Comparison of ENCODE assay signal across 21 cellular contexts in the genomic region with DNA sequence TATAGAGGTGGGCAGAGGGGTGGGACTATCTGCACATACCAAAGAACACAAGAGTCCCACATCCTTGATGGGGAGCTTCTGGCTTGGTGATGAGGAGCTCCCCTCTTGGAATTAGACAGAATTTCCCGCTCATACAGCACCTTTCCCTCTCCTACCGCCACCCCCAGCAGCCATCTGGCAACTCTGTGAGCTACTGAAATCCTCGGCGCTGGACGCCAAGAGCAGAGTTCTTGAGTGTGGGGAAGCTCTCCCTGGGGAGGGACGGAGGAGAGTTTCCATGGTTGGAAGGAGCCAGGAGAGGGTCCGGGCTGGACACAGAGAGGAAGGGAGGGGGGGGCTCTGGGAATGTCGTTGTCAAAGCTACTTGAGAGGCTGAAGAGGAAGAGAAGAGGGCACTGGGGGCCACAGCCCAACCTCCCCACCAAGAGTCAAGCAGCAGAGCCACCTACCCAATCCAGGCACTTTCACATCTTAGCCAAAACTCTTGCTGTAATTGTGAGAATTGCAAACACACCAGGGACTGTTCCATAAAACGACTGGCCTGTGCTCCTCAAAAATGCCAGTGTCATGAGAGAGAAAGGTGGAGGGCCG.
DNase-seq lines count a peak whose midpoint lies in the region; ATAC-seq and TF ChIP-seq lines count a peak whose summit lies in the region.
"Had no signal": no experiment of that assay in that cellular context is flagged by ENCODE, and none has a peak within 500 bp of the region (broad histone marks: within the 10 kb centered on the region; RNA-seq: fewer than 3 reads in every experiment).

No MANE protein-coding gene starts in this region.

- RAD21 ChIA-PET in HCT116 (lab: Charles Lee; ENCODE audit: low non-redundant PET in 1 of 2, low total read pairs in 2 of 2, uncharacterized antibody in 2 of 2, unreplicated experiment in 2 of 2): interaction anchor here in 1 of 2 experiments (1.0 kb wide), 1 partner anchor 318 kb away, joined by 3 read pairs; no protein-coding TSS in a partner anchor

- POLR2A ChIA-PET in HCT116 (lab: Charles Lee): no interaction called here

- H3K9me2 ChIP-seq in HCT116 (ENCODE audit: insufficient read depth): no peaks in the 10 kb centered on the region

- no peak overlapping the region for H2AFZ ChIP-seq in HCT116 (ENCODE audit: low read depth, low read length, poor library complexity, severe bottlenecking)

- no peaks in the 10 kb centered on the region for H3K79me2 ChIP-seq in HCT116 (ENCODE audit: insufficient read depth, low read length)

- H4K20me1 ChIP-seq in HCT116 (ENCODE audit: insufficient read depth): no peaks in the 10 kb centered on the region

- no peak for TF ChIP-seq RAD21 in HCT116 (IDR thresholded peaks at IDR 0.05; ENCODE audit: low read depth)

- no peaks in the 10 kb centered on the region for H3K36me3 ChIP-seq in HCT116 (ENCODE audit: control insufficient read depth in 1 of 2, insufficient read depth in 2 of 2, low read length in 2 of 2)
- H3K36me3 ChIP-seq in WERI-Rb-1: no peaks in the 10 kb centered on the region
- H3K36me3 ChIP-seq in esophagus squamous epithelium: peaks cover 0 to 60% (median 19%) of the 10 kb centered on the region in 3 donors
- peaks cover 0 to 4% of the 10 kb centered on the region in 2 donors for H3K36me3 ChIP-seq in stomach smooth muscle (ENCODE audit: control insufficient read depth in 2 of 2, insufficient read depth in 2 of 2, low read length in 2 of 2)

- TF ChIP-seq POLR2A in HCT116 (IDR thresholded peaks at IDR 0.05; ENCODE audit: borderline replicate concordance, extremely low read depth, insufficient read depth, insufficient read length) (no peak), esophagus squamous epithelium (IDR thresholded peaks at IDR 0.05) (no peak)

- intact Hi-C loops in HCT116 (cut with micrococcal nuclease) (no loop called here), esophagus squamous epithelium (cut with DNase I) (no loop called here)

- H3K4me1 ChIP-seq in HCT116 (ENCODE audit: control insufficient read depth in 1 of 2, insufficient read depth in 2 of 2, low read length in 2 of 2): peaks cover 23 to 38% of the 10 kb centered on the region in 2 experiments
- peaks cover 7 to 72% (median 26%) of the 10 kb centered on the region in 3 donors for H3K4me1 ChIP-seq in esophagus squamous epithelium
- peaks cover 96% of the 10 kb centered on the region for H3K4me1 ChIP-seq in stomach smooth muscle (ENCODE audit: control insufficient read depth, insufficient read depth, low read length)

- peak overlapping the region; percentile 38; the same call in 1 of the 2 replicates for H3K9ac ChIP-seq in HCT116 (ENCODE audit: low read length)
- peak overlapping the region in 1 of 2 donors; percentile 29 for H3K9ac ChIP-seq in stomach smooth muscle (ENCODE audit: low read length in 2 of 2)

- H3K9me3 ChIP-seq in HCT116 (ENCODE audit: control insufficient read depth in 1 of 2, insufficient read depth in 1 of 2, low read depth in 1 of 2, low read length in 2 of 2): no peaks in the 10 kb centered on the region
- peaks cover 2% of the 10 kb centered on the region for H3K9me3 ChIP-seq in WERI-Rb-1 (ENCODE audit: severe bottlenecking)
- no peaks in the 10 kb centered on the region for H3K9me3 ChIP-seq in esophagus squamous epithelium
- no peaks in the 10 kb centered on the region for H3K9me3 ChIP-seq in stomach smooth muscle (ENCODE audit: control insufficient read depth in 2 of 2, low read length in 2 of 2)
- H3K9me3 ChIP-seq: body of pancreas, spleen, tibial nerve had no signal

- H3K4me3 ChIP-seq in HCT116 (replicated peaks in 1 of 2; ENCODE audit: low read depth in 1 of 2, low read length in 2 of 2) (no peak overlapping the region), WERI-Rb-1 (ENCODE audit: low read depth, low read length) (peak overlapping the region; percentile 16), esophagus squamous epithelium (no peak overlapping the region), stomach smooth muscle (ENCODE audit: low read length in 2 of 2) (no peak overlapping the region)
- H3K4me3 ChIP-seq: body of pancreas, spleen, tibial nerve had no signal

- H3K4me2 ChIP-seq in HCT116 (ENCODE audit: low read length): peak overlapping the region; percentile 72

- WGBS in esophagus squamous epithelium, 2 donors: 64 to 66% methylated on average over 3 of the region's 10 CpGs

- H3K27me3 ChIP-seq in HCT116 (ENCODE audit: insufficient read depth, low read length) (no peaks in the 10 kb centered on the region), WERI-Rb-1 (ENCODE audit: insufficient read depth, low read depth, severe bottlenecking) (no peaks in the 10 kb centered on the region), esophagus squamous epithelium (no peaks in the 10 kb centered on the region), stomach smooth muscle (ENCODE audit: control insufficient read depth in 1 of 2, insufficient read depth in 2 of 2, low read length in 2 of 2) (no peaks in the 10 kb centered on the region)
- H3K27me3 ChIP-seq: body of pancreas, spleen, tibial nerve had no signal

- ATAC-seq in HCT116 (no peak), omental fat pad (ENCODE audit: low FRiP score) (no peak), GM21360 (IDR thresholded peaks at IDR 0.05; ENCODE audit: unreplicated experiment) (no peak)
- ATAC-seq: body of pancreas, esophagus mucosa had no signal

- DNase-seq in HCT116 (ENCODE audit: low read depth, low spot score): no peak
- peak; percentile 95 for DNase-seq in WERI-Rb-1
- no peak for DNase-seq in esophagus squamous epithelium (lab: John Stamatoyannopoulos, UW)
- DNase-seq in effector CD8-positive, alpha-beta T cell (lab: John Stamatoyannopoulos, UW): no peak
- DNase-seq in NCI-H1694 (lab: John Stamatoyannopoulos, UW): no peak
- DNase-seq in omental fat pad (ENCODE audit: low spot score): no peak
- DNase-seq: activated CD4-positive, alpha-beta T cell treated with anti-CD3 and anti-CD28 coated beads for 4 hours; body of pancreas; EL; HCEC 1CT; mesendoderm; MM.1S; NCI-H1930; nephron progenitor cell; spleen; SW 1271 had no signal

- CTCF ChIA-PET in HCT116 (lab: Charles Lee): interaction anchor here (1.4 kb wide), 1 partner anchor 319 kb away, joined by 6 read pairs; no protein-coding TSS in a partner anchor

- no peak overlapping the region for H3K27ac ChIP-seq in HCT116 (ENCODE audit: low read depth, low read length)
- H3K27ac ChIP-seq in WERI-Rb-1: peak overlapping the region; percentile 95
- peak overlapping the region in 3 of 4 donors; percentile 59 to 77 (median 64) for H3K27ac ChIP-seq in esophagus squamous epithelium
- H3K27ac ChIP-seq in stomach smooth muscle (ENCODE audit: low read length): peak overlapping the region; percentile 99
- H3K27ac ChIP-seq: body of pancreas, HL-60 had no signal

- TF ChIP-seq CTCF in HCT116 (IDR thresholded peaks at IDR 0.05 in 2 of 3, conservative IDR thresholded peaks at IDR 0.05 in 1 of 3; ENCODE audit: borderline replicate concordance in 1 of 3, insufficient read depth in 1 of 3, low read depth in 2 of 3, low read length in 2 of 3) (no peak), WERI-Rb-1 (IDR thresholded peaks at IDR 0.05; ENCODE audit: low read depth, low read length) (no peak), esophagus squamous epithelium (IDR thresholded peaks at IDR 0.05) (no peak), omental fat pad (IDR thresholded peaks at IDR 0.05) (no peak)

- BruUV-seq in HCT116 (replicated peaks; lab: Mats Ljungman, UMichigan): no TSS peak

TF ChIP-seq in HCT116, 20 proteins besides CTCF, POLR2A, EP300 and RAD21:
- TF ChIP-seq CEBPB (IDR thresholded peaks at IDR 0.05; ENCODE audit: low read depth): no peak
- no peak for TF ChIP-seq SRF (IDR thresholded peaks at IDR 0.05; ENCODE audit: low read depth)
- TF ChIP-seq SIN3A (IDR thresholded peaks at IDR 0.05; ENCODE audit: low read depth): no peak
- no peak for TF ChIP-seq FOSL1 (IDR thresholded peaks at IDR 0.05; ENCODE audit: low read depth)
- TF ChIP-seq EZH2 (IDR thresholded peaks at IDR 0.05): no peak
- TF ChIP-seq EGR1 (IDR thresholded peaks at IDR 0.05; ENCODE audit: low read depth): no peak
- TF ChIP-seq, protein P1, sequence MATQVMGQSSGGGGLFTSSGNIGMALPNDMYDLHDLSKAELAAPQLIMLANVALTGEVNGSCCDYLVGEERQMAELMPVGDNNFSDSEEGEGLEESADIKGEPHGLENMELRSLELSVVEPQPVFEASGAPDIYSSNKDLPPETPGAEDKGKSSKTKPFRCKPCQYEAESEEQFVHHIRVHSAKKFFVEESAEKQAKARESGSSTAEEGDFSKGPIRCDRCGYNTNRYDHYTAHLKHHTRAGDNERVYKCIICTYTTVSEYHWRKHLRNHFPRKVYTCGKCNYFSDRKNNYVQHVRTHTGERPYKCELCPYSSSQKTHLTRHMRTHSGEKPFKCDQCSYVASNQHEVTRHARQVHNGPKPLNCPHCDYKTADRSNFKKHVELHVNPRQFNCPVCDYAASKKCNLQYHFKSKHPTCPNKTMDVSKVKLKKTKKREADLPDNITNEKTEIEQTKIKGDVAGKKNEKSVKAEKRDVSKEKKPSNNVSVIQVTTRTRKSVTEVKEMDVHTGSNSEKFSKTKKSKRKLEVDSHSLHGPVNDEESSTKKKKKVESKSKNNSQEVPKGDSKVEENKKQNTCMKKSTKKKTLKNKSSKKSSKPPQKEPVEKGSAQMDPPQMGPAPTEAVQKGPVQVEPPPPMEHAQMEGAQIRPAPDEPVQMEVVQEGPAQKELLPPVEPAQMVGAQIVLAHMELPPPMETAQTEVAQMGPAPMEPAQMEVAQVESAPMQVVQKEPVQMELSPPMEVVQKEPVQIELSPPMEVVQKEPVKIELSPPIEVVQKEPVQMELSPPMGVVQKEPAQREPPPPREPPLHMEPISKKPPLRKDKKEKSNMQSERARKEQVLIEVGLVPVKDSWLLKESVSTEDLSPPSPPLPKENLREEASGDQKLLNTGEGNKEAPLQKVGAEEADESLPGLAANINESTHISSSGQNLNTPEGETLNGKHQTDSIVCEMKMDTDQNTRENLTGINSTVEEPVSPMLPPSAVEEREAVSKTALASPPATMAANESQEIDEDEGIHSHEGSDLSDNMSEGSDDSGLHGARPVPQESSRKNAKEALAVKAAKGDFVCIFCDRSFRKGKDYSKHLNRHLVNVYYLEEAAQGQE (IDR thresholded peaks at IDR 0.05; ENCODE audit: low read depth): no peak
- TF ChIP-seq, protein P2, sequence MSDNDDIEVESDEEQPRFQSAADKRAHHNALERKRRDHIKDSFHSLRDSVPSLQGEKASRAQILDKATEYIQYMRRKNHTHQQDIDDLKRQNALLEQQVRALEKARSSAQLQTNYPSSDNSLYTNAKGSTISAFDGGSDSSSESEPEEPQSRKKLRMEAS (IDR thresholded peaks at IDR 0.05): no peak
- TF ChIP-seq ELF1 (IDR thresholded peaks at IDR 0.05; ENCODE audit: borderline replicate concordance, low read depth): no peak
- no peak for TF ChIP-seq JUND (IDR thresholded peaks at IDR 0.05)
- no peak for TF ChIP-seq ZFX (IDR thresholded peaks at IDR 0.05)
- TF ChIP-seq ZNF274 (IDR thresholded peaks at IDR 0.05; ENCODE audit: low read depth, low read length): no peak
TF ChIP-seq in HCT116: peak in this region for 0.
